Comparison of ENCODE assay signal across 8 cellular contexts in the genomic region with DNA sequence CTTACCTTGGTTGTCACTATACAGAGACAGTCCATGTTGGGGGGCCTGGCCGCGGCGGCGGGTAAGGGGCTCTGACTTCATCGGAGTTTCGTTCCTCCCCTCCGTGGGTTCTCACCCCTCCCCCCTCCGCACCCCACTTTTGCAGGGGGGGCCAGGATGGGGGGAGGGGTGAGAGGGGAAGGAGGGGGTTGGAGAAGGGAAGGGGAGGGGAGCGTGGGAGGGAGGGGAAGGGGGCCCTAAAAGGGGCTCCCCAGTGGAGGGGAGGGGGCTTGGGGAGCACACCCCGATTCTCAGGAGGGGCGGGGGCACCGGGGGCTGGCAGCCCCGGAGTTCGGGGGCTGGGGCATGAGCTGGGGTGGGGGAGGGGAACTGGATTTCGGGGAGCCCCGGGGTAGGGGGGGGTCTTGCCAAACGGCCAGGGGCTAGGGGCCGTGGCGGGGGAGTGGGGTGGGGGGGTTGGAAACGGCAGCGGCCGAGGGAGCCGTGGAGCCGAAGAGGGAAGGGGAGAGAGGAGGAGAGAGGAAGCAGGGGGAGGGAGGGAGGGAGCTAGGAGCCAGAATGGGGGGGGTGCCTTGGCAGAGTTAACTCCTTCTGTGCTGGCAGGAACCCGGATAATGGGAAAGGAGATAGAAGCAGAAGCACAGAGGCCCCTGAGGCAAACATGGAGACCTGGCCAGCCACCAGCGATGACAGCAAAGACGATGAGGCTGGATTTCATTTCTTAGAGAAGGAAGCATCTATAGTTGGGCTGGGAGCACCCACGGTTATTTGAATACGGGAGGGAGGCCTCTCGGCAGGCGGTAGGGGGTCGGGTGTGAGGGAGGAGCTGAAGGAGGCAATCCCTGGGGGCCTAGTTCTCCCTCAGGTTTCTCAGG. TPM values are rescaled to one million over a fixed set of nuclear protein-coding genes. Genes with fewer than 3 reads are reported as not detected.
DNase-seq lines count a peak whose midpoint lies in the region; ATAC-seq, FAIRE-seq and TF ChIP-seq lines count a peak whose summit lies in the region.

No MANE protein-coding gene starts in this region.

- no peak for ATAC-seq in activated CD8-positive, alpha-beta T cell treated with anti-CD3 and anti-CD28 coated beads, Interleukin-2, amount 10 ng/mL, durations not matched to agents 7 days and 5 days
- no peak for ATAC-seq in pancreas
- no peak for ATAC-seq in HG02571 (IDR thresholded peaks at IDR 0.05; ENCODE audit: unreplicated experiment)
- ATAC-seq in GM21737 (IDR thresholded peaks at IDR 0.05; ENCODE audit: unreplicated experiment), result no peak

- WGBS in pancreas, 2 donors, result 8 to 9% methylated on average over 31 to 32 of the region's 32 CpGs

- no peaks in the 10 kb centered on the region for H3K9me3 Mint-ChIP-seq in activated CD8-positive, alpha-beta T cell treated with anti-CD3 and anti-CD28 coated beads, Interleukin-2, amount 10 ng/mL, durations not matched to agents 7 days and 5 days (ENCODE audit: insufficient read depth)

- intact Hi-C loops in pancreas (cut with DNase I), result no loop called here

- no peaks in the 10 kb centered on the region for H3K9me3 ChIP-seq in pancreas

- peaks cover 12 to 24% (median 14%) of the 10 kb centered on the region in 3 donors for H3K4me1 ChIP-seq in pancreas

- peaks cover 75% of the 10 kb centered on the region for H3K4me1 Mint-ChIP-seq in activated CD8-positive, alpha-beta T cell treated with anti-CD3 and anti-CD28 coated beads, Interleukin-2, amount 10 ng/mL, durations not matched to agents 7 days and 5 days (ENCODE audit: low read depth)

- peak overlapping the region; percentile 66 for H3K27ac Mint-ChIP-seq in activated CD8-positive, alpha-beta T cell treated with anti-CD3 and anti-CD28 coated beads, Interleukin-2, amount 10 ng/mL, durations not matched to agents 7 days and 5 days

- TF ChIP-seq CTCF in fibroblast of villous mesenchyme (IDR thresholded peaks at IDR 0.05; ENCODE audit: insufficient read depth, low read depth, low read length), result no peak
- no peak for TF ChIP-seq CTCF in pancreas (IDR thresholded peaks at IDR 0.05)

- no peaks in the 10 kb centered on the region for H3K27me3 ChIP-seq in pancreas

- FAIRE-seq in pancreas (lab: Jason Lieb, UNC), result no peak

- H3K27me3 Mint-ChIP-seq in activated CD8-positive, alpha-beta T cell treated with anti-CD3 and anti-CD28 coated beads, Interleukin-2, amount 10 ng/mL, durations not matched to agents 7 days and 5 days (ENCODE audit: low read depth), result no peaks in the 10 kb centered on the region

- H3K36me3 ChIP-seq in pancreas, result peaks cover 2 to 12% (median 2%) of the 10 kb centered on the region in 3 donors

- POLR2A ChIA-PET in activated CD8-positive, alpha-beta T cell treated with anti-CD3 and anti-CD28 coated beads, Interleukin-2, amount 10 ng/mL, durations not matched to agents 7 days and 5 days (lab: Charles Lee), result interaction anchor here (1.7 kb wide), 1 partner anchor 21 kb away, joined by 7 read pairs; a partner anchor contains a TSS

- H3K27ac ChIP-seq in pancreas, result peak overlapping the region in 1 of 4 donors; percentile 44

- DNase-seq in DMS79 (lab: John Stamatoyannopoulos, UW) (peak; percentile 26), Kasumi-1 (lab: John Stamatoyannopoulos, UW) (peak; percentile 37 to 56), fibroblast of villous mesenchyme (ENCODE audit: low read depth) (peak; percentile 65), pancreas (peak in 4 of 6 donors; percentile 45 to 74 (median 60)), NCI-H526 treated with DMSO at 0.1 percent for 48 hours (lab: John Stamatoyannopoulos, UW) (no peak)
- no peak for DNase-seq in activated CD8-positive, alpha-beta T cell treated with anti-CD3 and anti-CD28 coated beads, Interleukin-2, amount 10 ng/mL, durations not matched to agents 7 days and 5 days

- H3K4me3 ChIP-seq in fibroblast of villous mesenchyme (ENCODE audit: low read depth, low read length), result peak overlapping the region; percentile 77
- H3K4me3 ChIP-seq in pancreas, result peak overlapping the region in 1 of 4 donors; percentile 32

- peak overlapping the region; percentile 68 for H3K4me3 Mint-ChIP-seq in activated CD8-positive, alpha-beta T cell treated with anti-CD3 and anti-CD28 coated beads, Interleukin-2, amount 10 ng/mL, durations not matched to agents 7 days and 5 days

- CTCF ChIA-PET in activated CD8-positive, alpha-beta T cell treated with anti-CD3 and anti-CD28 coated beads, Interleukin-2, amount 10 ng/mL, durations not matched to agents 7 days and 5 days (lab: Charles Lee), result interaction anchor here (1.3 kb wide), 1 partner anchor 171 kb away, joined by 3 read pairs; no protein-coding TSS in a partner anchor

- peaks cover 19% of the 10 kb centered on the region for H3K36me3 Mint-ChIP-seq in activated CD8-positive, alpha-beta T cell treated with anti-CD3 and anti-CD28 coated beads, Interleukin-2, amount 10 ng/mL, durations not matched to agents 7 days and 5 days (ENCODE audit: low read depth)

RNA-seq across cellular contexts. Expression of a gene that starts 2.3 kb away (rescaled TPM):
- 10 to 100 TPM; 10.1 to 11.7 TPM for total RNA-seq in activated CD8-positive, alpha-beta T cell treated with anti-CD3 and anti-CD28 coated beads, Interleukin-2, amount 10 ng/mL, durations not matched to agents 7 days and 5 days
- 10.6 and 14.2 TPM in 2 replicates for total RNA-seq in fibroblast of villous mesenchyme
- 10 to 100 TPM in 1 of 6 donors, 1 to 10 TPM in 5; 2.8 to 11.3 (median 5.0) TPM for total RNA-seq in pancreas
- 10 to 100 TPM; 16.1 to 19.8 TPM for polyA plus RNA-seq in pancreas

RNA-seq across cellular contexts. Expression of a gene that starts 2.4 kb away (rescaled TPM):
- 100 to 1,000 TPM; 348 to 371 TPM for total RNA-seq in activated CD8-positive, alpha-beta T cell treated with anti-CD3 and anti-CD28 coated beads, Interleukin-2, amount 10 ng/mL, durations not matched to agents 7 days and 5 days
- 171 and 255 TPM in 2 replicates for total RNA-seq in fibroblast of villous mesenchyme
- 100 to 1,000 TPM; 447 to 715 (median 568) TPM for total RNA-seq in pancreas
- polyA plus RNA-seq in pancreas, result 1,000 to 10,000 TPM; 2,446 to 3,251 TPM

RNA-seq across cellular contexts. Expression of a gene that starts 17.0 kb away (rescaled TPM):
- 10 to 100 TPM; 52.4 to 56.6 TPM for total RNA-seq in activated CD8-positive, alpha-beta T cell treated with anti-CD3 and anti-CD28 coated beads, Interleukin-2, amount 10 ng/mL, durations not matched to agents 7 days and 5 days
- 102 and 105 TPM in 2 replicates for total RNA-seq in fibroblast of villous mesenchyme
- total RNA-seq in pancreas, result 10 to 100 TPM in 5 of 6 donors, 1 to 10 TPM in 1; 9.6 to 26.9 (median 13.7) TPM
- 10 to 100 TPM; 17.6 to 26.4 TPM for polyA plus RNA-seq in pancreas

RNA-seq across cellular contexts. Expression of a gene that starts 21.9 kb away (rescaled TPM):
- total RNA-seq in activated CD8-positive, alpha-beta T cell treated with anti-CD3 and anti-CD28 coated beads, Interleukin-2, amount 10 ng/mL, durations not matched to agents 7 days and 5 days, result 10 to 100 TPM; 53.6 to 57.9 TPM
- total RNA-seq in fibroblast of villous mesenchyme (51.8 and 54.1 TPM in 2 replicates), pancreas (10 to 100 TPM in 4 of 6 donors, 1 to 10 TPM in 2; 7.0 to 19.8 (median 11.4) TPM)
- 10 to 100 TPM; 11.4 to 23.3 TPM for polyA plus RNA-seq in pancreas

RNA-seq across cellular contexts. Expression of a gene that starts 24.9 kb away (rescaled TPM):
- total RNA-seq in activated CD8-positive, alpha-beta T cell treated with anti-CD3 and anti-CD28 coated beads, Interleukin-2, amount 10 ng/mL, durations not matched to agents 7 days and 5 days, result 100 to 1,000 TPM; 203 to 227 TPM
- total RNA-seq in fibroblast of villous mesenchyme, result 225 and 265 TPM in 2 replicates
- 100 to 1,000 TPM; 231 to 346 (median 294) TPM for total RNA-seq in pancreas
- 100 to 1,000 TPM; 520 to 639 TPM for polyA plus RNA-seq in pancreas

Comparison
In these comparisons a context has a peak if more than half of its experiments do, and no peak if none do; other contexts are left out.
1. DNase-seq: peak in DMS79 (single experiment), Kasumi-1 (2 of 2), fibroblast of villous mesenchyme (single experiment) and pancreas (4 of 6); none in activated CD8-positive, alpha-beta T cell treated with anti-CD3 and anti-CD28 coated beads, Interleukin-2, amount 10 ng/mL, durations not matched to agents 7 days and 5 days (single experiment) and NCI-H526 treated with DMSO at 0.1 percent for 48 hours (single experiment).